In the genomic region with DNA sequence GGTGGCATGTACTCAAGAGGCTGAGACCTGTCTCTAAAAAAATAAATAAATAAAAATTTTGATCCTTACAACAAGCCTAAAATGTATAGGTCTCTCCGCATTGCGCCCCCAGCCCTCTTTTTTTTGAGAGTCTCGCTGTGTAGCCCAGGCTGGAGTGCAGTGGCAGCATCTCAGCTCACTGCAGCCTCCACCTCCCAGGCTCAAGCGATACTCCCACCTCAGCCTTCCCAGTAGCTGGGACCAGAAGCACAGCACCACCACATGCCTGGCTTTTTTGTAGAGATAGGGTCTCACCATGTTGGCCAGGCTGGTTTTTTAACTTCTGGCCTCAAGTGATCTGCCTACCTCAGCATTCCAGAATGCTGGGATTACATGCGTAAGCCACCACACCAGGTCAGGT, we compare ENCODE assay signal across 18 cellular contexts. TPM values are rescaled to one million over a fixed set of nuclear protein-coding genes. Genes with fewer than 3 reads are reported as not detected.
DNase-seq lines count a peak whose midpoint lies in the region; ATAC-seq, FAIRE-seq and TF ChIP-seq lines count a peak whose summit lies in the region.
"Had no signal": no experiment of that assay in that cellular context is flagged by ENCODE, and none has a peak within 500 bp of the region (broad histone marks: within the 10 kb centered on the region; RNA-seq: fewer than 3 reads in every experiment).

No MANE protein-coding gene starts in this region.

- FAIRE-seq in astrocyte (lab: Jason Lieb, UNC): no peak
- FAIRE-seq: K562 had no signal

- TF ChIP-seq CTCF in right atrium auricular region (IDR thresholded peaks at IDR 0.05): no peak
- no peak for TF ChIP-seq CTCF in astrocyte (IDR thresholded peaks at IDR 0.05; ENCODE audit: insufficient read depth, low read depth, low read length)

- intact Hi-C loops in cardiac septum (cut with DNase I): no loop called here

- H3K4me1 Mint-ChIP-seq in T-helper 2 cell treated with Interferon-gamma antibody and Interleukin-4, amounts not matched to agents 5 μg/mL and 100 μg/mL, for 36 hours (ENCODE audit: low read depth): peaks cover 62% of the 10 kb centered on the region
- peaks cover 23% of the 10 kb centered on the region for H3K4me1 Mint-ChIP-seq in astrocyte (ENCODE audit: low read depth, unreplicated experiment)
- H3K4me1 Mint-ChIP-seq in stimulated activated naive B cell treated with anti-CD40 and anti-IgM and Interleukin-4, amounts not matched to agents 10 μg/mL and 1 μg/mL and 100 μg/mL, for 72 hours: peaks cover 33 to 45% of the 10 kb centered on the region in 2 donors

- peak; percentile 1 for DNase-seq in T-helper 2 cell treated with Interferon-gamma antibody and Interleukin-4, amounts not matched to agents 5 μg/mL and 100 μg/mL, for 36 hours (ENCODE audit: low spot score)
- DNase-seq in T-helper 2 cell (no peak), right atrium auricular region (ENCODE audit: low spot score) (peak; percentile 13), cardiac septum (ENCODE audit: low spot score) (no peak), astrocyte (ENCODE audit: low read depth) (no peak), NCI-H1417 (lab: John Stamatoyannopoulos, UW) (no peak)
- DNase-seq in stimulated activated naive B cell treated with anti-CD40 and anti-IgM and Interleukin-4, amounts not matched to agents 10 μg/mL and 1 μg/mL and 100 μg/mL, for 72 hours: no peak
- DNase-seq: DMS 273 treated with DMSO at 0.1 percent for 48 hours; GOT3; NCI-H1048; NCI-H2227 treated with DMSO at 0.1 percent for 48 hours; NCI-H524 treated with DMSO at 0.1 percent for 48 hours; NK-92 treated with Interleukin-12 subunit alpha and Interleukin-12 subunit beta, amount 100 ng/mL, for 24 hours; PC-9 had no signal

- no peak overlapping the region for H3K27ac Mint-ChIP-seq in T-helper 2 cell treated with Interferon-gamma antibody and Interleukin-4, amounts not matched to agents 5 μg/mL and 100 μg/mL, for 36 hours
- peak overlapping the region; percentile 85 for H3K27ac Mint-ChIP-seq in astrocyte (ENCODE audit: unreplicated experiment)
- peak overlapping the region; percentile 11 for H3K27ac Mint-ChIP-seq in stimulated activated naive B cell treated with anti-CD40 and anti-IgM and Interleukin-4, amounts not matched to agents 10 μg/mL and 1 μg/mL and 100 μg/mL, for 72 hours

- H3K27ac ChIP-seq in right atrium auricular region: no peak overlapping the region
- no peak overlapping the region for H3K27ac ChIP-seq in astrocyte (ENCODE audit: low read depth, low read length)
- H3K27ac ChIP-seq: 22Rv1, PC-9 had no signal

- no peak overlapping the region for H3K4me3 Mint-ChIP-seq in T-helper 2 cell treated with Interferon-gamma antibody and Interleukin-4, amounts not matched to agents 5 μg/mL and 100 μg/mL, for 36 hours
- no peak overlapping the region for H3K4me3 Mint-ChIP-seq in astrocyte (ENCODE audit: unreplicated experiment)
- no peak overlapping the region for H3K4me3 Mint-ChIP-seq in stimulated activated naive B cell treated with anti-CD40 and anti-IgM and Interleukin-4, amounts not matched to agents 10 μg/mL and 1 μg/mL and 100 μg/mL, for 72 hours

- no peaks in the 10 kb centered on the region for H4K20me1 ChIP-seq in astrocyte (ENCODE audit: insufficient read depth, low read length)

- H3K9ac ChIP-seq in astrocyte (ENCODE audit: low read length): no peak overlapping the region

- H3K9me3 Mint-ChIP-seq in T-helper 2 cell treated with Interferon-gamma antibody and Interleukin-4, amounts not matched to agents 5 μg/mL and 100 μg/mL, for 36 hours: no peaks in the 10 kb centered on the region
- H3K9me3 Mint-ChIP-seq in astrocyte (ENCODE audit: unreplicated experiment): peaks cover 8% of the 10 kb centered on the region
- H3K9me3 Mint-ChIP-seq in stimulated activated naive B cell treated with anti-CD40 and anti-IgM and Interleukin-4, amounts not matched to agents 10 μg/mL and 1 μg/mL and 100 μg/mL, for 72 hours: peaks cover 9 to 11% of the 10 kb centered on the region in 2 donors

- no peak overlapping the region for H2AFZ ChIP-seq in astrocyte (ENCODE audit: low read depth, low read length)
- H2AFZ ChIP-seq: PC-9 had no signal

- H3K27me3 ChIP-seq in right atrium auricular region (no peaks in the 10 kb centered on the region), astrocyte (ENCODE audit: insufficient read depth, low read length) (peaks cover 5% of the 10 kb centered on the region)

- H3K36me3 ChIP-seq in right atrium auricular region (no peaks in the 10 kb centered on the region), astrocyte (ENCODE audit: insufficient read depth, low read length) (no peaks in the 10 kb centered on the region)

- ATAC-seq in stimulated activated naive B cell treated with anti-CD40 and anti-IgM and Interleukin-4, amounts not matched to agents 10 μg/mL and 1 μg/mL and 100 μg/mL, for 72 hours (replicated peaks): no peak
- ATAC-seq in HG03342 (IDR thresholded peaks at IDR 0.05; ENCODE audit: unreplicated experiment): no peak
- ATAC-seq: K562 had no signal

- H3K4me1 ChIP-seq in right atrium auricular region (no peaks in the 10 kb centered on the region), astrocyte (ENCODE audit: insufficient read depth, low read length) (peaks cover 3% of the 10 kb centered on the region)

- H3K9me3 ChIP-seq in right atrium auricular region (no peaks in the 10 kb centered on the region), astrocyte (ENCODE audit: insufficient read depth, low read depth, low read length) (peaks cover 3% of the 10 kb centered on the region)

- H3K27me3 Mint-ChIP-seq in T-helper 2 cell treated with Interferon-gamma antibody and Interleukin-4, amounts not matched to agents 5 μg/mL and 100 μg/mL, for 36 hours (ENCODE audit: low read depth): no peaks in the 10 kb centered on the region
- H3K27me3 Mint-ChIP-seq in astrocyte (ENCODE audit: low read depth, unreplicated experiment): no peaks in the 10 kb centered on the region
- H3K27me3 Mint-ChIP-seq in stimulated activated naive B cell treated with anti-CD40 and anti-IgM and Interleukin-4, amounts not matched to agents 10 μg/mL and 1 μg/mL and 100 μg/mL, for 72 hours: no peaks in the 10 kb centered on the region

- H3K36me3 Mint-ChIP-seq in T-helper 2 cell treated with Interferon-gamma antibody and Interleukin-4, amounts not matched to agents 5 μg/mL and 100 μg/mL, for 36 hours (ENCODE audit: low read depth): no peaks in the 10 kb centered on the region
- H3K36me3 Mint-ChIP-seq in astrocyte (ENCODE audit: low read depth, unreplicated experiment): peaks cover 4% of the 10 kb centered on the region
- peaks cover 8 to 12% of the 10 kb centered on the region in 2 donors for H3K36me3 Mint-ChIP-seq in stimulated activated naive B cell treated with anti-CD40 and anti-IgM and Interleukin-4, amounts not matched to agents 10 μg/mL and 1 μg/mL and 100 μg/mL, for 72 hours

- H3K4me3 ChIP-seq in right atrium auricular region (no peak overlapping the region), astrocyte (ENCODE audit: insufficient read depth, low read depth, low read length) (no peak overlapping the region)
- H3K4me3 ChIP-seq: K562, PC-9 had no signal

- H3K4me2 ChIP-seq in astrocyte (ENCODE audit: low read length): no peak overlapping the region
- H3K4me2 ChIP-seq: PC-9 had no signal

- H3K79me2 ChIP-seq in astrocyte (ENCODE audit: insufficient read depth, low read length): no peaks in the 10 kb centered on the region

RNA-seq across cellular contexts. Expression of a gene that starts 2.2 kb away (rescaled TPM):
- total RNA-seq in right atrium auricular region (not detected), cardiac septum (not detected), astrocyte (not detected in 2 replicates)
- total RNA-seq: Daoy, K562, PC-9 had no signal

RNA-seq across cellular contexts. Expression of a gene that starts 12.4 kb away (rescaled TPM):
- total RNA-seq in right atrium auricular region (under 1 TPM; 0.33 to 0.90 TPM), cardiac septum (0.43 TPM), astrocyte (0.48 and 0.67 TPM in 2 replicates)
- total RNA-seq: Daoy, PC-9 had no signal

RNA-seq across cellular contexts. Expression of a gene that starts 25.6 kb away (rescaled TPM):
- total RNA-seq in right atrium auricular region (1 to 10 TPM; 6.2 to 6.8 TPM), cardiac septum (8.9 TPM), astrocyte (9.3 and 9.6 TPM in 2 replicates)

RNA-seq across cellular contexts. Expression of a gene that starts 59.4 kb away (rescaled TPM):
- 1 to 10 TPM; 1.8 to 3.7 TPM for total RNA-seq in right atrium auricular region
- 1.7 TPM for total RNA-seq in cardiac septum
- total RNA-seq in astrocyte: 7.4 and 10.0 TPM in 2 replicates
- total RNA-seq: PC-9 had no signal

Comparison
In these comparisons a context has a peak if more than half of its experiments do, and no peak if none do; other contexts are left out.
1. DNase-seq: peak in T-helper 2 cell treated with Interferon-gamma antibody and Interleukin-4, amounts not matched to agents 5 μg/mL and 100 μg/mL, for 36 hours (single experiment) and right atrium auricular region (single experiment); none in T-helper 2 cell (0 of 5), cardiac septum (single experiment), astrocyte (single experiment), stimulated activated naive B cell treated with anti-CD40 and anti-IgM and Interleukin-4, amounts not matched to agents 10 μg/mL and 1 μg/mL and 100 μg/mL, for 72 hours (single experiment) and NCI-H1417 (0 of 3).